In the genomic region with DNA sequence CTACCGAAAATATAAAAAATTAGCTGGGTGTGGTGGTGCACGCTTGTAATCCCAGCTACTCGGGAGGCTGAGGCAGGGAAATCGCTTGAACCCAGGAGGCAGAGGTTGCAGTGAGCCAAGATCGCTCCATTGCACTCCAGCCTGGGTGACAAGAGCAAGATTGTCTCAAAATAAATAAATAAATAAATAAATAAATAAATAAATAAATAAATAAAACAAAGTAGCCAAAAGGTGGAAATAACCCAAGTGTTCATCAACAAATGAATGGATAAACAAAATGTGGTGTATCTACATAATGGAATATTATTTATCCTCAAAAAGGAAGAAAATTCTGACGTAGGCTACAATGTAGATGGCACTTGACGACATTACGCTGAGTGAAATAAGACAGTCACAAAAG, we compare ENCODE assay signal across 4 cellular contexts. TPM values are rescaled to one million over a fixed set of nuclear protein-coding genes. Genes with fewer than 3 reads are reported as not detected.
"Had no signal": no experiment of that assay in that cellular context is flagged by ENCODE, and none has a peak within 500 bp of the region (broad histone marks: within the 10 kb centered on the region; RNA-seq: fewer than 3 reads in every experiment).

No MANE protein-coding gene starts in this region.

RNA-seq across cellular contexts. Expression of gene TRIM67, which starts 29.3 kb away (rescaled TPM):
- polyA plus RNA-seq: endothelial cell of umbilical vein, foreskin keratinocyte, heart left ventricle, heart right ventricle had no signal
